ENCODE assay signal across 8 cellular contexts in the genomic region with DNA sequence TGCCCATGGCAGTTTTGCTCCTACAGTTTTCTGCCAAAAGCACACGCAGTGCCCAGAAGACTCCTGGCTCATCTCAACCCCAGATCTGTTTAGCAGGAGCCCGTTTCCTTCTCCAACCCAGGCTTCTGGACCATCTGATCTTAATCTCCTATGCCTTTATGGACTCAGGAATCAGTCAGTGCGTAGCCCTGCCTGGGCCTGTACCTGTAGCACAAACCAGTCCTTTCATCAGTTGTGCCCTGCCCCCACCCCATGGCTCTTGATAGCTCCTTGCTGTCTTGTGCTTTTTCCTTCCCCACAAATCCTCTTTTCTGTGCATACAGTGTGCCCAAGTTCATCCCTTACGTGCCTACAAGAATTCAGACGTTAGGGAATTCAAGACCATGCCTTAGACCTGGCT. TPM values are rescaled to one million over a fixed set of nuclear protein-coding genes. Genes with fewer than 3 reads are reported as not detected.
DNase-seq lines count a peak whose midpoint lies in the region.

No MANE protein-coding gene starts in this region.

- peaks cover 19% of the 10 kb centered on the region for H3K9me3 Mint-ChIP-seq in activated CD4-positive, alpha-beta T cell treated with anti-CD3 and anti-CD28 coated beads, Interleukin-2, amount 10 ng/mL, durations not matched to agents 24 days and 14 days
- H3K9me3 Mint-ChIP-seq in activated T-helper 2 cell treated with anti-CD3 and anti-CD28 coated beads, Interferon-gamma antibody, Interleukin-2, Interleukin-4, amounts not matched to agents 10 μg/mL and 5 μg/mL and 100 μg/mL, durations not matched to agents 14 hours and 24 hours and 36 hours = peaks cover 34% of the 10 kb centered on the region

- peaks cover 7% of the 10 kb centered on the region for H3K9me3 ChIP-seq in iPS-18a (ENCODE audit: control insufficient read depth, low read depth, low read length)
- peaks cover 0 to 16% (median 10%) of the 10 kb centered on the region in 5 donors for H3K9me3 ChIP-seq in subcutaneous abdominal adipose tissue (ENCODE audit: control insufficient read depth in 5 of 5, low read length in 5 of 5)

- intact Hi-C loops in activated CD4-positive, alpha-beta T cell treated with anti-CD3 and anti-CD28 coated beads, Interleukin-2, amount 10 ng/mL, durations not matched to agents 24 days and 14 days (cut with micrococcal nuclease) = no loop called here
- intact Hi-C loops in activated T-helper 2 cell treated with anti-CD3 and anti-CD28 coated beads, Interferon-gamma antibody, Interleukin-2, Interleukin-4, amounts not matched to agents 10 μg/mL and 5 μg/mL and 100 μg/mL, durations not matched to agents 14 hours and 24 hours and 36 hours (cut with micrococcal nuclease) = loop anchor here (2.0 kb wide), 1 partner anchor 211 kb away; a partner anchor contains a TSS

- peaks cover 35% of the 10 kb centered on the region for H3K36me3 Mint-ChIP-seq in activated CD4-positive, alpha-beta T cell treated with anti-CD3 and anti-CD28 coated beads, Interleukin-2, amount 10 ng/mL, durations not matched to agents 24 days and 14 days (ENCODE audit: low read depth)
- peaks cover 52% of the 10 kb centered on the region for H3K36me3 Mint-ChIP-seq in activated T-helper 2 cell treated with anti-CD3 and anti-CD28 coated beads, Interferon-gamma antibody, Interleukin-2, Interleukin-4, amounts not matched to agents 10 μg/mL and 5 μg/mL and 100 μg/mL, durations not matched to agents 14 hours and 24 hours and 36 hours (ENCODE audit: low read depth)

- H3K4me3 ChIP-seq in iPS-18a (ENCODE audit: low read length) (peak overlapping the region; percentile 70), subcutaneous abdominal adipose tissue (ENCODE audit: low read depth in 1 of 5, low read length in 5 of 5) (peak overlapping the region; percentile 48 to 97 (median 92))

- H3K4me1 ChIP-seq in iPS-18a (ENCODE audit: control insufficient read depth, low read depth, low read length) = no peaks in the 10 kb centered on the region
- peaks cover 0 to 18% (median 16%) of the 10 kb centered on the region in 5 donors for H3K4me1 ChIP-seq in subcutaneous abdominal adipose tissue (ENCODE audit: control insufficient read depth in 5 of 5, insufficient read depth in 5 of 5, low read length in 5 of 5)

- peaks cover 23% of the 10 kb centered on the region for H3K4me1 Mint-ChIP-seq in activated CD4-positive, alpha-beta T cell treated with anti-CD3 and anti-CD28 coated beads, Interleukin-2, amount 10 ng/mL, durations not matched to agents 24 days and 14 days
- H3K4me1 Mint-ChIP-seq in activated T-helper 2 cell treated with anti-CD3 and anti-CD28 coated beads, Interferon-gamma antibody, Interleukin-2, Interleukin-4, amounts not matched to agents 10 μg/mL and 5 μg/mL and 100 μg/mL, durations not matched to agents 14 hours and 24 hours and 36 hours (ENCODE audit: low read depth) = peaks cover 20% of the 10 kb centered on the region

- no peak overlapping the region for H3K27ac ChIP-seq in iPS-18a (ENCODE audit: low read length)
- no peak overlapping the region for H3K27ac ChIP-seq in subcutaneous abdominal adipose tissue (ENCODE audit: low read depth, low read length)

- peak overlapping the region; percentile 99 for H3K27ac Mint-ChIP-seq in activated CD4-positive, alpha-beta T cell treated with anti-CD3 and anti-CD28 coated beads, Interleukin-2, amount 10 ng/mL, durations not matched to agents 24 days and 14 days
- peak overlapping the region; percentile 97 for H3K27ac Mint-ChIP-seq in activated T-helper 2 cell treated with anti-CD3 and anti-CD28 coated beads, Interferon-gamma antibody, Interleukin-2, Interleukin-4, amounts not matched to agents 10 μg/mL and 5 μg/mL and 100 μg/mL, durations not matched to agents 14 hours and 24 hours and 36 hours

- no peaks in the 10 kb centered on the region for H3K27me3 ChIP-seq in iPS-18a (ENCODE audit: control insufficient read depth, insufficient read depth, low read length)
- no peaks in the 10 kb centered on the region for H3K27me3 ChIP-seq in subcutaneous abdominal adipose tissue (ENCODE audit: control insufficient read depth in 5 of 5, insufficient read depth in 4 of 5, low read length in 5 of 5)

- peak overlapping the region; percentile 100 for H3K4me3 Mint-ChIP-seq in activated CD4-positive, alpha-beta T cell treated with anti-CD3 and anti-CD28 coated beads, Interleukin-2, amount 10 ng/mL, durations not matched to agents 24 days and 14 days
- peak overlapping the region; percentile 96 for H3K4me3 Mint-ChIP-seq in activated T-helper 2 cell treated with anti-CD3 and anti-CD28 coated beads, Interferon-gamma antibody, Interleukin-2, Interleukin-4, amounts not matched to agents 10 μg/mL and 5 μg/mL and 100 μg/mL, durations not matched to agents 14 hours and 24 hours and 36 hours (ENCODE audit: low read depth)

- peak; percentile 60 for DNase-seq in activated CD4-positive, alpha-beta T cell treated with anti-CD3 and anti-CD28 coated beads, Interleukin-2, amount 10 ng/mL, durations not matched to agents 24 days and 14 days
- no peak for DNase-seq in activated CD4-positive, alpha-beta T cell treated with anti-CD3 and anti-CD28 coated beads, Interleukin-2, amount 50 U/mL, for 4 hours
- no peak for DNase-seq in activated T-helper 2 cell treated with anti-CD3 and anti-CD28 coated beads, Interferon-gamma antibody, Interleukin-2, Interleukin-4, amounts not matched to agents 10 μg/mL and 5 μg/mL and 100 μg/mL, durations not matched to agents 14 hours and 24 hours and 36 hours (ENCODE audit: low spot score)
- DNase-seq in SHP77 treated with DMSO at 0.1 percent for 48 hours (lab: John Stamatoyannopoulos, UW) = no peak
- DNase-seq in NCI-H69 (lab: John Stamatoyannopoulos, UW) = no peak
- no peak for DNase-seq in activated effector memory CD4-positive, alpha-beta T cell treated with anti-CD3 and anti-CD28 coated beads, Interleukin-2, amount 50 U/mL, for 16 hours

- H3K9ac ChIP-seq in iPS-18a (ENCODE audit: low read length) (peak overlapping the region; percentile 81), subcutaneous abdominal adipose tissue (ENCODE audit: low read length in 5 of 5) (peak overlapping the region in 2 of 5 donors; percentile 81 to 86)

- H3K27me3 Mint-ChIP-seq in activated CD4-positive, alpha-beta T cell treated with anti-CD3 and anti-CD28 coated beads, Interleukin-2, amount 10 ng/mL, durations not matched to agents 24 days and 14 days = no peaks in the 10 kb centered on the region
- H3K27me3 Mint-ChIP-seq in activated T-helper 2 cell treated with anti-CD3 and anti-CD28 coated beads, Interferon-gamma antibody, Interleukin-2, Interleukin-4, amounts not matched to agents 10 μg/mL and 5 μg/mL and 100 μg/mL, durations not matched to agents 14 hours and 24 hours and 36 hours (ENCODE audit: low read depth) = no peaks in the 10 kb centered on the region

- H3K36me3 ChIP-seq in iPS-18a (ENCODE audit: control insufficient read depth, low read depth, low read length) (peaks cover 27% of the 10 kb centered on the region), subcutaneous abdominal adipose tissue (ENCODE audit: control insufficient read depth in 5 of 5, insufficient read depth in 5 of 5, low read length in 5 of 5) (peaks cover 13 to 28% (median 22%) of the 10 kb centered on the region in 5 donors)

RNA-seq across cellular contexts. Expression of a gene that starts 1.5 kb away (rescaled TPM):
- total RNA-seq in activated CD4-positive, alpha-beta T cell treated with anti-CD3 and anti-CD28 coated beads, Interleukin-2, amount 10 ng/mL, durations not matched to agents 24 days and 14 days = 7.6 and 7.7 TPM in 2 replicates
- 8.6 and 8.8 TPM in 2 replicates for total RNA-seq in activated T-helper 2 cell treated with anti-CD3 and anti-CD28 coated beads, Interferon-gamma antibody, Interleukin-2, Interleukin-4, amounts not matched to agents 10 μg/mL and 5 μg/mL and 100 μg/mL, durations not matched to agents 14 hours and 24 hours and 36 hours
